ENCODE assay signal across 18 cellular contexts in the genomic region with DNA sequence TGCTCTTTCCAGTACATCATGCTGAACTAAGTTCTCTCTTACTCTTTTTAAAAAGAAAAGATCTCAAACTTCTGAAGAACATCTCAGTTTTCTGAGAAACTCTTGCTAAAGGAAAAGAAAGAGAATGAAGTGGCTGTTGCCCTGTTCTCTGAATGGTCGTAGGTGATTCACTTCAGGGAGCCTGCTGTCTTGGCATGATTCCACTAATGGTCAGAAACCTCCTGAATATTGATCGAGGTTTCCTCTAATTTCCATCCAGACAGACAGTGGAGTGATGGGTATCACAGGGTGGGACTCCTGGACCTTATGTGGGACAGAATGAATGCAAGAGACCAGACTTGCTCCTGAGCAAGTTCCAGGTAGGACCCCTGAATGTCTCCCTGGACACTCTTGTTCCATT. TPM values are rescaled to one million over a fixed set of nuclear protein-coding genes. Genes with fewer than 3 reads are reported as not detected.
A peak's percentile ranks its signal among the peaks of the same experiment; 100 is the strongest.
DNase-seq lines count a peak whose midpoint lies in the region; ATAC-seq and TF ChIP-seq lines count a peak whose summit lies in the region.
"Had no signal": no experiment of that assay in that cellular context is flagged by ENCODE, and none has a peak within 500 bp of the region (broad histone marks: within the 10 kb centered on the region; RNA-seq: fewer than 3 reads in every experiment).

No MANE protein-coding gene starts in this region.

- no peak for ATAC-seq in CD4-positive, CD25-positive, alpha-beta regulatory T cell (ENCODE audit: low read depth in 2 of 2)
- ATAC-seq in HG02938 (IDR thresholded peaks at IDR 0.05; ENCODE audit: unreplicated experiment): no peak
- ATAC-seq in GM18873 (IDR thresholded peaks at IDR 0.05; ENCODE audit: low FRiP score, unreplicated experiment): no peak

- H3K27me3 Mint-ChIP-seq in CD4-positive, CD25-positive, alpha-beta regulatory T cell: no peaks in the 10 kb centered on the region

- no peaks in the 10 kb centered on the region for H3K36me3 ChIP-seq in CD4-positive, CD25-positive, alpha-beta regulatory T cell (ENCODE audit: control insufficient read depth, insufficient read depth, low read length)
- H3K36me3 ChIP-seq in Loucy (ENCODE audit: insufficient read depth, low read length) (no peaks in the 10 kb centered on the region), SU-DHL-6 (ENCODE audit: low read length) (peaks cover 28% of the 10 kb centered on the region), muscle layer of duodenum (ENCODE audit: control insufficient read depth in 1 of 2, insufficient read depth in 2 of 2, low read length in 2 of 2) (no peaks in the 10 kb centered on the region)

- DNase-seq in CD4-positive, CD25-positive, alpha-beta regulatory T cell: no peak
- no peak for DNase-seq in 8988T
- no peak for DNase-seq in NCI-H146 (lab: John Stamatoyannopoulos, UW)
- DNase-seq: CD4-positive, alpha-beta T cell; HCEC 1CT; NCI-H1092 treated with DMSO at 0.1 percent for 48 hours; NCI-H1694 treated with DMSO at 0.1 percent for 48 hours; NCI-H2171 treated with DMSO at 0.1 percent for 48 hours; NCI-H510A treated with DMSO at 0.1 percent for 48 hours had no signal

- H3K4me1 ChIP-seq in CD4-positive, CD25-positive, alpha-beta regulatory T cell (ENCODE audit: control insufficient read depth, insufficient read depth, low read length, poor library complexity, severe bottlenecking): peaks cover 12% of the 10 kb centered on the region
- H3K4me1 ChIP-seq in Loucy (ENCODE audit: insufficient read depth, low read length, poor library complexity, severe bottlenecking) (peaks cover 62% of the 10 kb centered on the region), muscle layer of duodenum (ENCODE audit: control insufficient read depth in 1 of 2, insufficient read depth in 2 of 2, low read length in 2 of 2) (no peaks in the 10 kb centered on the region)
- H3K4me1 ChIP-seq: A549 had no signal

- TF ChIP-seq CTCF in Loucy (conservative IDR thresholded peaks at IDR 0.05; ENCODE audit: low read length): no peak
- TF ChIP-seq CTCF in SU-DHL-6 (IDR thresholded peaks at IDR 0.05; ENCODE audit: insufficient read depth, low read length, poor library complexity, severe bottlenecking): no peak

- H3K4me2 ChIP-seq in Loucy (ENCODE audit: low read depth, low read length, poor library complexity, severe bottlenecking): peak overlapping the region; percentile 38
- H3K4me2 ChIP-seq in SU-DHL-6 (ENCODE audit: low read depth, low read length, poor library complexity, severe bottlenecking): peak overlapping the region; percentile 96
- H3K4me2 ChIP-seq: A549 had no signal

- no peaks in the 10 kb centered on the region for H3K27me3 ChIP-seq in CD4-positive, CD25-positive, alpha-beta regulatory T cell (ENCODE audit: control insufficient read depth, insufficient read depth, low read length)
- no peaks in the 10 kb centered on the region for H3K27me3 ChIP-seq in Loucy (ENCODE audit: insufficient read depth, low read length, poor library complexity, severe bottlenecking)
- H3K27me3 ChIP-seq in SU-DHL-6 (ENCODE audit: low read length): no peaks in the 10 kb centered on the region
- H3K27me3 ChIP-seq in muscle layer of duodenum (ENCODE audit: low read depth, low read length): no peaks in the 10 kb centered on the region

- H3K9me2 ChIP-seq in Loucy (replicated peaks; ENCODE audit: low read depth, low read length) (no peaks in the 10 kb centered on the region), SU-DHL-6 (replicated peaks; ENCODE audit: insufficient read depth, low read length) (no peaks in the 10 kb centered on the region)

- peaks cover 0 to 22% (median 9%) of the 10 kb centered on the region in 4 donors for H3K4me1 Mint-ChIP-seq in CD4-positive, CD25-positive, alpha-beta regulatory T cell

- no peak overlapping the region for H3K4me3 Mint-ChIP-seq in CD4-positive, CD25-positive, alpha-beta regulatory T cell
- H3K4me3 Mint-ChIP-seq: CD4-positive, alpha-beta T cell had no signal

- H3F3A ChIP-seq in Loucy (ENCODE audit: low read depth): peaks cover 14% of the 10 kb centered on the region
- H3F3A ChIP-seq in SU-DHL-6 (ENCODE audit: insufficient read depth): peaks cover 61% of the 10 kb centered on the region

- peak overlapping the region; percentile 27 for H3K27ac ChIP-seq in CD4-positive, CD25-positive, alpha-beta regulatory T cell (ENCODE audit: insufficient read depth, low read length, poor library complexity, severe bottlenecking)
- H3K27ac ChIP-seq in SU-DHL-6 (ENCODE audit: low read depth, low read length): peak overlapping the region; percentile 97
- peak overlapping the region; percentile 30 for H3K27ac ChIP-seq in muscle layer of duodenum (ENCODE audit: low read length)
- H3K27ac ChIP-seq: A549 had no signal

- H3K79me2 ChIP-seq in Loucy (ENCODE audit: insufficient read depth, low read length) (no peaks in the 10 kb centered on the region), SU-DHL-6 (ENCODE audit: insufficient read depth, low read length) (peaks cover 80% of the 10 kb centered on the region)

- peaks cover 0 to 1% (median 0%) of the 10 kb centered on the region in 7 donors for H3K9me3 Mint-ChIP-seq in CD4-positive, CD25-positive, alpha-beta regulatory T cell
- H3K9me3 Mint-ChIP-seq: CD4-positive, alpha-beta T cell had no signal

- no peaks in the 10 kb centered on the region for H3K36me3 Mint-ChIP-seq in CD4-positive, CD25-positive, alpha-beta regulatory T cell

- H3K9me3 ChIP-seq in CD4-positive, CD25-positive, alpha-beta regulatory T cell (ENCODE audit: control insufficient read depth in 2 of 2, low read length in 2 of 2): no peaks in the 10 kb centered on the region
- H3K9me3 ChIP-seq in Loucy (ENCODE audit: insufficient read depth, low read depth, low read length) (no peaks in the 10 kb centered on the region), SU-DHL-6 (ENCODE audit: insufficient read depth, low read length) (no peaks in the 10 kb centered on the region), muscle layer of duodenum (ENCODE audit: control insufficient read depth in 1 of 2, low read length in 2 of 2) (no peaks in the 10 kb centered on the region)
- H3K9me3 ChIP-seq: A549 had no signal

- H4K20me1 ChIP-seq in Loucy (ENCODE audit: insufficient read depth, low read length, poor library complexity, severe bottlenecking) (no peaks in the 10 kb centered on the region), SU-DHL-6 (ENCODE audit: low read depth, low read length) (no peaks in the 10 kb centered on the region)

- H3K9ac ChIP-seq in Loucy (ENCODE audit: low read depth, low read length, poor library complexity, severe bottlenecking) (no peak overlapping the region), SU-DHL-6 (ENCODE audit: low read length) (peak overlapping the region; percentile 70)

- H3K4me3 ChIP-seq in CD4-positive, CD25-positive, alpha-beta regulatory T cell (ENCODE audit: low read depth, low read length): peak overlapping the region; percentile 0
- no peak overlapping the region for H3K4me3 ChIP-seq in Loucy (ENCODE audit: low read length, poor library complexity, severe bottlenecking)
- peak overlapping the region; percentile 56 for H3K4me3 ChIP-seq in SU-DHL-6 (ENCODE audit: insufficient read depth, low read length, poor library complexity, severe bottlenecking)
- H3K4me3 ChIP-seq in muscle layer of duodenum (ENCODE audit: low read depth in 1 of 2, low read length in 2 of 2): no peak overlapping the region
- H3K4me3 ChIP-seq: A549 had no signal

- H2AFZ ChIP-seq in Loucy (ENCODE audit: low read length): no peak overlapping the region
- H2AFZ ChIP-seq in SU-DHL-6 (ENCODE audit: low read depth, low read length, severe bottlenecking): no peak overlapping the region

- no peak overlapping the region for H3K27ac Mint-ChIP-seq in CD4-positive, CD25-positive, alpha-beta regulatory T cell
- H3K27ac Mint-ChIP-seq: CD4-positive, alpha-beta T cell had no signal

RNA-seq across cellular contexts. Expression of gene FCRL2, which starts 2.5 kb away (rescaled TPM):
- total RNA-seq in CD4-positive, CD25-positive, alpha-beta regulatory T cell: 0.17 TPM
- polyA plus RNA-seq in CD4-positive, CD25-positive, alpha-beta regulatory T cell: under 1 TPM in 2 of 4 donors, not detected in 2; 0.09 to 0.15 TPM
- total RNA-seq: Daoy, M059J had no signal
- polyA plus RNA-seq: A549 had no signal

RNA-seq across cellular contexts. Expression of gene FCRL1, which starts 45.5 kb away (rescaled TPM):
- 2.9 TPM for total RNA-seq in CD4-positive, CD25-positive, alpha-beta regulatory T cell
- polyA plus RNA-seq in CD4-positive, CD25-positive, alpha-beta regulatory T cell: 1 to 10 TPM; 1.7 to 2.7 (median 2.3) TPM
- total RNA-seq: Daoy, M059J, SK-MEL-5 had no signal
- polyA plus RNA-seq: A549 had no signal

Comparison
In these comparisons a context has a peak if more than half of its experiments do, and no peak if none do; other contexts are left out.
1. H3K27ac ChIP-seq: peak in every context shown above with its lines; median percentile 97 in SU-DHL-6; 30 in muscle layer of duodenum; 27 in CD4-positive, CD25-positive, alpha-beta regulatory T cell.
2. H3K4me3 ChIP-seq: peak in CD4-positive, CD25-positive, alpha-beta regulatory T cell (single experiment) and SU-DHL-6 (single experiment); none in Loucy (single experiment) and muscle layer of duodenum (0 of 2).